ENCODE assay signal across 24 cellular contexts in genomic region chrX:9333873-9334272, GRCh38.
A peak's percentile ranks its signal among the peaks of the same experiment; 100 is the strongest.
DNase-seq lines count a peak whose midpoint lies in the region; ATAC-seq, FAIRE-seq and TF ChIP-seq lines count a peak whose summit lies in the region.
"Had no signal": no experiment of that assay in that cellular context is flagged by ENCODE, and none has a peak within 500 bp of the region (broad histone marks: within the 10 kb centered on the region; RNA-seq: fewer than 3 reads in every experiment).

No MANE protein-coding gene starts in this region.

- H3K9me3 Mint-ChIP-seq in activated T-helper 1 cell treated with anti-CD3 and anti-CD28 coated beads, Interleukin-12 subunit alpha, Interleukin-12 subunit beta, Interleukin-2, Interleukin-4 antibody, amounts not matched to agents 30 ng/mL and 10 ng/mL and 1 ng/mL, durations not matched to agents 14 hours and 24 hours and 36 hours: no peaks in the 10 kb centered on the region
- H3K9me3 Mint-ChIP-seq: CD4-positive, alpha-beta T cell had no signal

- H3K27ac Mint-ChIP-seq in activated T-helper 1 cell treated with anti-CD3 and anti-CD28 coated beads, Interleukin-12 subunit alpha, Interleukin-12 subunit beta, Interleukin-2, Interleukin-4 antibody, amounts not matched to agents 30 ng/mL and 10 ng/mL and 1 ng/mL, durations not matched to agents 14 hours and 24 hours and 36 hours: peak overlapping the region; percentile 7
- H3K27ac Mint-ChIP-seq: CD4-positive, alpha-beta T cell had no signal

- H3K36me3 Mint-ChIP-seq in activated T-helper 1 cell treated with anti-CD3 and anti-CD28 coated beads, Interleukin-12 subunit alpha, Interleukin-12 subunit beta, Interleukin-2, Interleukin-4 antibody, amounts not matched to agents 30 ng/mL and 10 ng/mL and 1 ng/mL, durations not matched to agents 14 hours and 24 hours and 36 hours (ENCODE audit: low read depth): peaks cover 3% of the 10 kb centered on the region

- H3K27me3 Mint-ChIP-seq in activated T-helper 1 cell treated with anti-CD3 and anti-CD28 coated beads, Interleukin-12 subunit alpha, Interleukin-12 subunit beta, Interleukin-2, Interleukin-4 antibody, amounts not matched to agents 30 ng/mL and 10 ng/mL and 1 ng/mL, durations not matched to agents 14 hours and 24 hours and 36 hours (ENCODE audit: insufficient read depth): peaks cover 5% of the 10 kb centered on the region
- H3K27me3 Mint-ChIP-seq: CD4-positive, alpha-beta T cell had no signal

- H3K4me3 ChIP-seq in ovary (no peak overlapping the region), small intestine (ENCODE audit: low read depth in 1 of 2, low read length in 2 of 2) (no peak overlapping the region)
- H3K4me3 ChIP-seq: BLaER1 treated with 17β-estradiol and CSF1 and Interleukin-3, amounts not matched to agents 10 nM and 100 nM; GM23248 had no signal

- DNase-seq in ACHN: peak; percentile 8
- no peak for DNase-seq in activated T-helper 1 cell treated with anti-CD3 and anti-CD28 coated beads, Interleukin-12 subunit alpha, Interleukin-12 subunit beta, Interleukin-2, Interleukin-4 antibody, amounts not matched to agents 30 ng/mL and 10 ng/mL and 1 ng/mL, durations not matched to agents 14 hours and 24 hours and 36 hours (ENCODE audit: low spot score)
- DNase-seq in glomerular visceral epithelial cell (ENCODE audit: extremely low spot score): peak; percentile 34
- DNase-seq in renal cortical epithelial cell (ENCODE audit: low read depth): peak; percentile 51
- no peak for DNase-seq in ovary
- no peak for DNase-seq in small intestine
- DNase-seq: AML-193; CD4-positive, alpha-beta T cell; DMS53; GM23248; H7; Kasumi-1; MV-4-11; NCI-H1105; NCI-H146; NCI-H1930; NCI-H2107; NCI-H524; NCI-H82; NK-92 treated with Interleukin-12 subunit alpha and Interleukin-12 subunit beta, amount 100 ng/mL, for 24 hours; SHP77 treated with DMSO at 0.1 percent for 48 hours had no signal

- intact Hi-C loops in activated T-helper 1 cell treated with anti-CD3 and anti-CD28 coated beads, Interleukin-12 subunit alpha, Interleukin-12 subunit beta, Interleukin-2, Interleukin-4 antibody, amounts not matched to agents 30 ng/mL and 10 ng/mL and 1 ng/mL, durations not matched to agents 14 hours and 24 hours and 36 hours (cut with micrococcal nuclease): no loop called here
- intact Hi-C loops in ovary (cut with DNase I): no loop called here

- no peaks in the 10 kb centered on the region for H3K9me3 ChIP-seq in ovary
- H3K9me3 ChIP-seq in small intestine (ENCODE audit: control insufficient read depth, low read depth): no peaks in the 10 kb centered on the region

- no peak overlapping the region for H3K27ac ChIP-seq in ovary
- no peak overlapping the region for H3K27ac ChIP-seq in small intestine (ENCODE audit: low read depth in 1 of 2, low read length in 1 of 2)
- H3K27ac ChIP-seq: BLaER1 treated with 17β-estradiol and CSF1 and Interleukin-3, amounts not matched to agents 10 nM and 100 nM; GM23248; RWPE1 had no signal

- WGBS in ovary, 3 donors: 37 to 46% (median 42%) methylated on average over 4 of the region's 4 CpGs
- WGBS in small intestine, 3 donors: 32 to 69% (median 51%) methylated on average over 4 of the region's 4 CpGs

- no peak for TF ChIP-seq EP300 in ovary (IDR thresholded peaks at IDR 0.05)

- no peak for TF ChIP-seq POLR2A in ovary (IDR thresholded peaks at IDR 0.05)

- no peak for TF ChIP-seq CTCF in ovary (IDR thresholded peaks at IDR 0.05)

- FAIRE-seq in small intestine (lab: Jason Lieb, UNC): no peak

- no peak for ATAC-seq in HG02973 (IDR thresholded peaks at IDR 0.05; ENCODE audit: unreplicated experiment)

- H3K36me3 ChIP-seq in ovary (no peaks in the 10 kb centered on the region), small intestine (ENCODE audit: control insufficient read depth in 2 of 2, insufficient read depth in 2 of 2, low read length in 2 of 2) (no peaks in the 10 kb centered on the region)
- H3K36me3 ChIP-seq: BLaER1 treated with 17β-estradiol and CSF1 and Interleukin-3, amounts not matched to agents 10 nM and 100 nM had no signal

- H3K4me1 ChIP-seq in ovary (ENCODE audit: insufficient read depth) (no peaks in the 10 kb centered on the region), small intestine (ENCODE audit: control insufficient read depth in 2 of 2, insufficient read depth in 1 of 2, low read depth in 1 of 2, low read length in 1 of 2) (no peaks in the 10 kb centered on the region)

- peaks cover 17% of the 10 kb centered on the region for H3K4me1 Mint-ChIP-seq in activated T-helper 1 cell treated with anti-CD3 and anti-CD28 coated beads, Interleukin-12 subunit alpha, Interleukin-12 subunit beta, Interleukin-2, Interleukin-4 antibody, amounts not matched to agents 30 ng/mL and 10 ng/mL and 1 ng/mL, durations not matched to agents 14 hours and 24 hours and 36 hours (ENCODE audit: low read depth)

- H3K27me3 ChIP-seq in ovary (no peaks in the 10 kb centered on the region), small intestine (ENCODE audit: control insufficient read depth in 2 of 2, insufficient read depth in 2 of 2, low read length in 2 of 2) (no peaks in the 10 kb centered on the region)
- H3K27me3 ChIP-seq: BLaER1 treated with 17β-estradiol and CSF1 and Interleukin-3, amounts not matched to agents 10 nM and 100 nM had no signal

- H3K4me3 Mint-ChIP-seq in activated T-helper 1 cell treated with anti-CD3 and anti-CD28 coated beads, Interleukin-12 subunit alpha, Interleukin-12 subunit beta, Interleukin-2, Interleukin-4 antibody, amounts not matched to agents 30 ng/mL and 10 ng/mL and 1 ng/mL, durations not matched to agents 14 hours and 24 hours and 36 hours: no peak overlapping the region
- H3K4me3 Mint-ChIP-seq: CD4-positive, alpha-beta T cell had no signal

- in situ Hi-C loops in ACHN (cut with HindIII; ENCODE audit: low pct_ligation_motif_present, low pct_unique_long_range_greater_than_20kb, low sequenced_read_pairs): no loop called here

Comparison
In these comparisons a context has a peak if more than half of its experiments do, and no peak if none do; other contexts are left out.
1. DNase-seq: peak in ACHN (single experiment), glomerular visceral epithelial cell (single experiment) and renal cortical epithelial cell (single experiment); none in activated T-helper 1 cell treated with anti-CD3 and anti-CD28 coated beads, Interleukin-12 subunit alpha, Interleukin-12 subunit beta, Interleukin-2, Interleukin-4 antibody, amounts not matched to agents 30 ng/mL and 10 ng/mL and 1 ng/mL, durations not matched to agents 14 hours and 24 hours and 36 hours (single experiment), ovary (0 of 5) and small intestine (single experiment).